Comparison of ENCODE assay signal across 16 cellular contexts in the genomic region with DNA sequence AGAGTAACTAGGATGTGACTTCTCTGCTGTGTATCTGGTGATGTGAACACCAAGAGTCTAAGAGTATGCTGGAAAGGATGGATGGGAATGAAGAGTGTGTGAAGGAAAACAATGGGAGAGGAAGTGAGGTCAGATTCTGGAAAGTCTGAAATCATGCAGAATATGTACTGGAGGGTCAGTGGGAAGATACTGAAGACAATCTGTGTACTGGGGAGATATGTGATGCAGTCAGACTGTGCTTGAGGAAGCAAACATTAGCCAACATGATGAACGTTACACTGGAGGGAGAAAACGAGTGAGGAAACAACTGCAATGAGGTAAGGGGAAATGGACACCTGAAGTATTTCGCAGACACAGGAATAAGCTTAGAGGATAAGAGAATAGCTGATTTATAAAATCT.
DNase-seq lines count a peak whose midpoint lies in the region; ATAC-seq lines count a peak whose summit lies in the region.
"Had no signal": no experiment of that assay in that cellular context is flagged by ENCODE, and none has a peak within 500 bp of the region (broad histone marks: within the 10 kb centered on the region; RNA-seq: fewer than 3 reads in every experiment).

No MANE protein-coding gene starts in this region.

- no peaks in the 10 kb centered on the region for H3K27me3 Mint-ChIP-seq in activated naive CD8-positive, alpha-beta T cell
- H3K27me3 Mint-ChIP-seq in activated naive CD8-positive, alpha-beta T cell treated with anti-CD3 and anti-CD28 coated beads for 36 hours, result no peaks in the 10 kb centered on the region
- H3K27me3 Mint-ChIP-seq in IgD-negative memory B cell, result no peaks in the 10 kb centered on the region
- H3K27me3 Mint-ChIP-seq: CD4-positive, alpha-beta T cell had no signal

- H3K4me1 Mint-ChIP-seq in activated naive CD8-positive, alpha-beta T cell (ENCODE audit: low read depth), result peaks cover 3% of the 10 kb centered on the region
- peaks cover 6% of the 10 kb centered on the region for H3K4me1 Mint-ChIP-seq in activated naive CD8-positive, alpha-beta T cell treated with anti-CD3 and anti-CD28 coated beads for 36 hours
- H3K4me1 Mint-ChIP-seq in IgD-negative memory B cell, result peaks cover 0 to 5% (median 1%) of the 10 kb centered on the region in 3 donors

- H3K9me3 Mint-ChIP-seq in activated naive CD8-positive, alpha-beta T cell (ENCODE audit: low read depth), result no peaks in the 10 kb centered on the region
- no peaks in the 10 kb centered on the region for H3K9me3 Mint-ChIP-seq in activated naive CD8-positive, alpha-beta T cell treated with anti-CD3 and anti-CD28 coated beads for 36 hours
- no peaks in the 10 kb centered on the region for H3K9me3 Mint-ChIP-seq in IgD-negative memory B cell
- H3K9me3 Mint-ChIP-seq: CD4-positive, alpha-beta T cell had no signal

- peak overlapping the region; percentile 6 for H3K27ac Mint-ChIP-seq in activated naive CD8-positive, alpha-beta T cell
- no peak overlapping the region for H3K27ac Mint-ChIP-seq in activated naive CD8-positive, alpha-beta T cell treated with anti-CD3 and anti-CD28 coated beads for 36 hours
- peak overlapping the region in 2 of 3 donors; percentile 69 to 85 for H3K27ac Mint-ChIP-seq in IgD-negative memory B cell
- H3K27ac Mint-ChIP-seq: CD4-positive, alpha-beta T cell had no signal

- no peak overlapping the region for H3K27ac ChIP-seq in substantia nigra (ENCODE audit: low read depth, low read length, poor library complexity, severe bottlenecking)

- no peak for DNase-seq in activated naive CD8-positive, alpha-beta T cell treated with anti-CD3 and anti-CD28 coated beads for 36 hours
- peak; percentile 29 for DNase-seq in dermis blood vessel endothelial cell
- no peak for DNase-seq in substantia nigra (lab: John Stamatoyannopoulos, UW)
- DNase-seq in cerebellar nuclear complex (lab: John Stamatoyannopoulos, UW), result no peak
- DNase-seq: CD4-positive, alpha-beta T cell; DMS79 treated with DMSO at 0.1 percent for 48 hours; GOT3; NCI-H1417 treated with DMSO at 0.1 percent for 48 hours; NCI-H2029; NCI-H2171 treated with DMSO at 0.1 percent for 48 hours; NCI-H774; Right ventricle myocardium superior had no signal

- H3K4me3 Mint-ChIP-seq in activated naive CD8-positive, alpha-beta T cell, result no peak overlapping the region
- no peak overlapping the region for H3K4me3 Mint-ChIP-seq in activated naive CD8-positive, alpha-beta T cell treated with anti-CD3 and anti-CD28 coated beads for 36 hours
- peak overlapping the region in 1 of 4 donors; percentile 35 for H3K4me3 Mint-ChIP-seq in IgD-negative memory B cell
- H3K4me3 Mint-ChIP-seq: CD4-positive, alpha-beta T cell had no signal

- H3K36me3 Mint-ChIP-seq in activated naive CD8-positive, alpha-beta T cell, result peaks cover 23% of the 10 kb centered on the region
- H3K36me3 Mint-ChIP-seq in activated naive CD8-positive, alpha-beta T cell treated with anti-CD3 and anti-CD28 coated beads for 36 hours, result peaks cover 35% of the 10 kb centered on the region
- H3K36me3 Mint-ChIP-seq in IgD-negative memory B cell, result peaks cover 22% of the 10 kb centered on the region

- no peak for ATAC-seq in HG03135 (IDR thresholded peaks at IDR 0.05; ENCODE audit: unreplicated experiment)
- ATAC-seq: Panc1 had no signal
